1 cellular context compared by ENCODE assay signal in the genomic region with DNA sequence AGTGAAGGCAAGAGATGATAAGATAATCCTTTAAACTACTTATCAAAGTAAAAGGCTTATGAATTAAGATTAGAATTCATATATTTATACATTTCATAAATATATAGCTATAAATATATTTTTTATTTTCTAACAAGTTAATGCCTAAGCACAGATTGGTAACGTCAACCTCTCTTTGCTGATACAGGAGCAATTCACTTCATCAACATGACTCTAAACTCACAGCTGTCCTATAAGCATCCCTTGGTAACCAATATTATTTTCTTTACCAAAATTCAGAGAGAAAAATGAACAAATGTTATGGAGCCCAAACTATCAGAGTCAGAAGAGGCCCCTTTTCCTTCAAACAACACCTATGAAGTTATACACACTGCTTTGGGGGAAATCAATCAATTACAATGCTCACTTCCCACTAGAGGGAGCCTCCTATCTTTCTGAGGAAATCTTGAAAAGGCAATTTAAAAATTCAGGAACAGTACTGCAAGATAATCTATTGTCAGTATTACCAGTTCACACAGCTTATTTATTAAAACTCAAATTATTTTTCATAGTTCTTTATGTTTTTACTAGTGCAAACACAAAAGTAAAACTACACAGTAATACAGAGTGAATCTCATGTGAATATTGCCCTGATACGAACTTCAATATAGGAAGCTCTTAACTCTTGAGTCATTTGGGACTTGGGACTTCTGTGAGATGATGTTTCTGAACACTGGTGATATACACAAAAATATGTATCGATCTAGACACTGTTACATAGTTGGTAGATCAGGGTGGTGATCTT.
TF ChIP-seq lines count a peak whose summit lies in the region.

No MANE protein-coding gene starts in this region.

TF ChIP-seq in H1, 55 proteins besides CTCF, POLR2A, EP300 and RAD21 (continued from another document):
- TF ChIP-seq HDAC2 (IDR thresholded peaks at IDR 0.05; ENCODE audit: borderline replicate concordance in 1 of 2, low read depth in 2 of 2, low read length in 2 of 2): no peak
